In the genomic region with DNA sequence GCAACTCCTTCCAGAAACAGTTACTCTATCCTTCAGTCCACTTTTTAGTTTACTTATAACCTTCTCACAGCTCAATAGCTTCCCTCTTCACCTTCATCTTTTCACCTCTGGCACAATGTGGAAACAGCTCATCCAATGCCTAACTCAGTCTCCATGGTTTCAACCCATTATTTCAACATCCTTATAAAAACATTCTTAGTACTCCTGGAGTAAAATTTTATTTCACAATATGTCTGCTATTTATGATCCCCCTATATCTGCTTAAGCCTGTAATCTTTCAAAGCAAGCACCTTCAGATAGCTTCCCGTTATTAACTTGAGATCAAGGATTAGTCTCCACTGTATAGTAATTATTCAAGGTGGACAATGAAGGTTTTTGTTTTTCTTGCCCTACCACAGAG, we compare ENCODE assay signal across 16 cellular contexts.
DNase-seq lines count a peak whose midpoint lies in the region; ATAC-seq lines count a peak whose summit lies in the region.
"Had no signal": no experiment of that assay in that cellular context is flagged by ENCODE, and none has a peak within 500 bp of the region (broad histone marks: within the 10 kb centered on the region; RNA-seq: fewer than 3 reads in every experiment).

No MANE protein-coding gene starts in this region.

- DNase-seq in AML-193 (lab: John Stamatoyannopoulos, UW) = peak; percentile 11 to 15
- DNase-seq in M059J (ENCODE audit: low read depth) = peak; percentile 60
- peak; percentile 73 for DNase-seq in fibroblast of gingiva (ENCODE audit: low read depth)
- no peak for DNase-seq in trophoblast cell
- DNase-seq in DMS153 (lab: John Stamatoyannopoulos, UW) = no peak
- DNase-seq in activated naive CD4-positive, alpha-beta T cell treated with anti-CD3 and anti-CD28 coated beads, Interleukin-2, amount 50 U/mL, for 72 hours (ENCODE audit: low spot score in 2 of 2) = no peak
- DNase-seq in NCI-H2227 treated with DMSO at 0.1 percent for 48 hours (lab: John Stamatoyannopoulos, UW) = no peak
- DNase-seq: activated B cell treated with CpG ODN at 0.5 μM for 24 hours; activated naive CD4-positive, alpha-beta T cell treated with anti-CD3 and anti-CD28 coated beads, Interleukin-2, amount 50 U/mL, for 16 hours; colonic mucosa; DMS79 treated with DMSO at 0.1 percent for 48 hours; NCI-H1092 treated with DMSO at 0.1 percent for 48 hours; SW 1271; thyroid gland had no signal

- no peaks in the 10 kb centered on the region for H3K9me3 Mint-ChIP-seq in activated naive CD4-positive, alpha-beta T cell treated with anti-CD3 and anti-CD28 coated beads, Interleukin-2, amount 50 U/mL, for 72 hours
- H3K9me3 Mint-ChIP-seq: activated B cell treated with CpG ODN at 0.5 μM for 24 hours had no signal

- H2BK12ac ChIP-seq in trophoblast cell (ENCODE audit: low read length) = no peak overlapping the region

- no peak overlapping the region for H2BK5ac ChIP-seq in trophoblast cell (ENCODE audit: low read depth, low read length, poor library complexity)

- H3K14ac ChIP-seq in trophoblast cell (ENCODE audit: low read length) = no peak overlapping the region

- H3K18ac ChIP-seq in trophoblast cell (ENCODE audit: low read length) = no peak overlapping the region

- no peak overlapping the region for H3K9ac ChIP-seq in trophoblast cell (ENCODE audit: low read length)
- H3K9ac ChIP-seq: parathyroid adenoma had no signal

- H3K27me3 ChIP-seq in trophoblast cell (ENCODE audit: insufficient read depth, low read length) = no peaks in the 10 kb centered on the region
- H3K27me3 ChIP-seq: colonic mucosa, thyroid gland had no signal

- peaks cover 8% of the 10 kb centered on the region for H3K79me1 ChIP-seq in trophoblast cell (ENCODE audit: low read length)

- no peak overlapping the region for H3K27ac Mint-ChIP-seq in activated naive CD4-positive, alpha-beta T cell treated with anti-CD3 and anti-CD28 coated beads, Interleukin-2, amount 50 U/mL, for 72 hours
- H3K27ac Mint-ChIP-seq: activated B cell treated with CpG ODN at 0.5 μM for 24 hours had no signal

- H2BK120ac ChIP-seq in trophoblast cell (ENCODE audit: insufficient read depth, low read length, poor library complexity) = peak overlapping the region; percentile 51

- H4K8ac ChIP-seq in trophoblast cell (ENCODE audit: low read depth, low read length) = no peak overlapping the region

- H3K4me3 ChIP-seq in trophoblast cell (ENCODE audit: low read depth, low read length) = no peak overlapping the region
- H3K4me3 ChIP-seq: colonic mucosa, thyroid gland had no signal

- no peaks in the 10 kb centered on the region for H3K36me3 Mint-ChIP-seq in activated naive CD4-positive, alpha-beta T cell treated with anti-CD3 and anti-CD28 coated beads, Interleukin-2, amount 50 U/mL, for 72 hours

- peaks cover 0 to 5% of the 10 kb centered on the region in 2 experiments for H3K4me1 ChIP-seq in trophoblast cell (ENCODE audit: control insufficient read depth in 1 of 2, insufficient read depth in 2 of 2, low read length in 2 of 2)
- H3K4me1 ChIP-seq: colonic mucosa, parathyroid adenoma, thyroid gland had no signal

- H3K9me3 ChIP-seq in trophoblast cell (ENCODE audit: insufficient read depth, low read depth, low read length) = no peaks in the 10 kb centered on the region
- H3K9me3 ChIP-seq: colonic mucosa, thyroid gland had no signal

- H4K91ac ChIP-seq in trophoblast cell (ENCODE audit: low read depth, low read length) = no peak overlapping the region

- H2AFZ ChIP-seq in trophoblast cell (ENCODE audit: insufficient read depth, low read length, poor library complexity) = no peak overlapping the region
- H2AFZ ChIP-seq: parathyroid adenoma had no signal

- H3K79me2 ChIP-seq in trophoblast cell (ENCODE audit: control insufficient read depth, insufficient read depth, low read length, poor library complexity) = no peaks in the 10 kb centered on the region
- H3K79me2 ChIP-seq: parathyroid adenoma had no signal

- no peak overlapping the region for H3K27ac ChIP-seq in trophoblast cell (ENCODE audit: low read depth, low read length)
- H3K27ac ChIP-seq: colonic mucosa, parathyroid adenoma, thyroid gland had no signal

- no peaks in the 10 kb centered on the region for H3K36me3 ChIP-seq in trophoblast cell (ENCODE audit: control insufficient read depth in 1 of 2, insufficient read depth in 2 of 2, low read length in 2 of 2)
- H3K36me3 ChIP-seq: colonic mucosa, thyroid gland had no signal

- no peak overlapping the region for H4K12ac ChIP-seq in trophoblast cell (ENCODE audit: low read depth, low read length)

- H3K23ac ChIP-seq in trophoblast cell (ENCODE audit: low read length) = no peak overlapping the region

- no peak overlapping the region for H3K4ac ChIP-seq in trophoblast cell (ENCODE audit: low read depth, low read length)

- no peak overlapping the region for H3K4me2 ChIP-seq in trophoblast cell (ENCODE audit: low read length)

- no peak overlapping the region for H2AK5ac ChIP-seq in trophoblast cell (ENCODE audit: low read length)

- ATAC-seq in activated naive CD4-positive, alpha-beta T cell treated with anti-CD3 and anti-CD28 coated beads, Interleukin-2, amount 50 U/mL, for 72 hours = no peak
- no peak for ATAC-seq in HG02973 (IDR thresholded peaks at IDR 0.05; ENCODE audit: unreplicated experiment)

- no CpG with 5 or more reads among the region's 1 CpG for WGBS in trophoblast cell (ENCODE audit: extremely low coverage, insufficient coverage, insufficient read length)

Comparison
In these comparisons a context has a peak if more than half of its experiments do, and no peak if none do; other contexts are left out.
1. DNase-seq: peak in AML-193 (2 of 2), M059J (single experiment) and fibroblast of gingiva (single experiment); none in trophoblast cell (0 of 2), DMS153 (single experiment), activated naive CD4-positive, alpha-beta T cell treated with anti-CD3 and anti-CD28 coated beads, Interleukin-2, amount 50 U/mL, for 72 hours (0 of 2) and NCI-H2227 treated with DMSO at 0.1 percent for 48 hours (single experiment).